In genomic region chr11:1502971-1503707, GRCh38 we compare ENCODE assay signal across 15 cellular contexts. TPM values are rescaled to one million over a fixed set of nuclear protein-coding genes. Genes with fewer than 3 reads are reported as not detected.
A peak's percentile ranks its signal among the peaks of the same experiment; 100 is the strongest.
DNase-seq lines count a peak whose midpoint lies in the region; ATAC-seq and TF ChIP-seq lines count a peak whose summit lies in the region.
"Had no signal": no experiment of that assay in that cellular context is flagged by ENCODE, and none has a peak within 500 bp of the region (broad histone marks: within the 10 kb centered on the region; RNA-seq: fewer than 3 reads in every experiment).

No MANE protein-coding gene starts in this region.

- ATAC-seq in heart left ventricle, result peak; percentile 72 to 84 (median 74)
- peak; percentile 15 for ATAC-seq in upper lobe of right lung
- no peak for ATAC-seq in activated T-cell treated with anti-CD3 and anti-CD28 coated beads, Interleukin-2, amount 50 U/mL, for 4 hours
- ATAC-seq: A549, foreskin keratinocyte had no signal

- CTCF ChIA-PET in MCF 10A (lab: Yijun Ruan, JAX), result interaction anchor here (1.8 kb wide), 1 partner anchor 12 kb away, joined by 9 read pairs; no protein-coding TSS in a partner anchor

- no peaks in the 10 kb centered on the region for H3K9me3 Mint-ChIP-seq in MCF 10A (ENCODE audit: unreplicated experiment)
- no peaks in the 10 kb centered on the region for H3K9me3 Mint-ChIP-seq in activated T-cell treated with anti-CD3 and anti-CD28 coated beads, Interleukin-2, amount 50 U/mL, for 4 hours

- peaks cover 18% of the 10 kb centered on the region for H3K36me3 Mint-ChIP-seq in MCF 10A (ENCODE audit: insufficient read depth, unreplicated experiment)
- peaks cover 16% of the 10 kb centered on the region for H3K36me3 Mint-ChIP-seq in activated T-cell treated with anti-CD3 and anti-CD28 coated beads, Interleukin-2, amount 50 U/mL, for 4 hours (ENCODE audit: insufficient read depth)

- no peaks in the 10 kb centered on the region for H3K9me3 ChIP-seq in breast epithelium
- no peaks in the 10 kb centered on the region for H3K9me3 ChIP-seq in heart left ventricle
- no peaks in the 10 kb centered on the region for H3K9me3 ChIP-seq in upper lobe of right lung
- H3K9me3 ChIP-seq: A549 had no signal

- no peak for TF ChIP-seq POLR2A in breast epithelium (IDR thresholded peaks at IDR 0.05)
- TF ChIP-seq POLR2A in heart left ventricle (IDR thresholded peaks at IDR 0.05), result no peak

- no TSS peak for BruUV-seq in MCF 10A (replicated peaks; lab: Mats Ljungman, UMichigan)

- 48 to 60% (median 56%) methylated on average over 11 to 20 of the region's 20 CpGs for WGBS in heart left ventricle, 4 donors

- H3K4me1 ChIP-seq in breast epithelium (peaks cover 15 to 26% of the 10 kb centered on the region in 2 donors), heart left ventricle (peaks cover 34 to 82% (median 63%) of the 10 kb centered on the region in 12 donors), upper lobe of right lung (peaks cover 35% of the 10 kb centered on the region)
- H3K4me1 ChIP-seq: A549, foreskin keratinocyte had no signal

- no peak for TF ChIP-seq CTCF in breast epithelium (IDR thresholded peaks at IDR 0.05)
- no peak for TF ChIP-seq CTCF in MCF 10A (IDR thresholded peaks at IDR 0.05; ENCODE audit: unreplicated experiment)
- TF ChIP-seq CTCF in heart left ventricle (IDR thresholded peaks at IDR 0.05), result no peak
- TF ChIP-seq CTCF in upper lobe of right lung (IDR thresholded peaks at IDR 0.05), result no peak

- no peaks in the 10 kb centered on the region for H3K27me3 Mint-ChIP-seq in MCF 10A (ENCODE audit: insufficient read depth, unreplicated experiment)
- H3K27me3 Mint-ChIP-seq in activated T-cell treated with anti-CD3 and anti-CD28 coated beads, Interleukin-2, amount 50 U/mL, for 4 hours (ENCODE audit: low read depth), result no peaks in the 10 kb centered on the region

- H3K27ac ChIP-seq in breast epithelium, result peak overlapping the region; percentile 40 to 67
- H3K27ac ChIP-seq in heart left ventricle, result peak overlapping the region in 10 of 12 donors; percentile 15 to 69 (median 49)
- no peak overlapping the region for H3K27ac ChIP-seq in upper lobe of right lung
- H3K27ac ChIP-seq: A549, foreskin keratinocyte had no signal

- H3K36me3 ChIP-seq in breast epithelium (no peaks in the 10 kb centered on the region), heart left ventricle (peaks cover 0 to 6% (median 0%) of the 10 kb centered on the region in 9 donors), upper lobe of right lung (no peaks in the 10 kb centered on the region)

- POLR2A ChIA-PET in MCF 10A (lab: Yijun Ruan, JAX), result no interaction called here

- intact Hi-C loops in breast epithelium (cut with DNase I; ENCODE audit: low total_unique reads) (no loop called here), MCF 10A (cut with micrococcal nuclease) (no loop called here), heart left ventricle (cut with DNase I) (loop anchor here in 1 of 10 donors (5.0 kb wide), 1 partner anchor 41 kb away; no protein-coding TSS in a partner anchor), upper lobe of right lung (cut with DNase I) (loop anchor here (10.0 kb wide), 1 partner anchor 298 kb away; no protein-coding TSS in a partner anchor)

- H3K4me1 Mint-ChIP-seq in MCF 10A (ENCODE audit: insufficient read depth, unreplicated experiment), result no peaks in the 10 kb centered on the region
- H3K4me1 Mint-ChIP-seq in activated T-cell treated with anti-CD3 and anti-CD28 coated beads, Interleukin-2, amount 50 U/mL, for 4 hours (ENCODE audit: low read depth), result peaks cover 41% of the 10 kb centered on the region

- no peaks in the 10 kb centered on the region for H3K27me3 ChIP-seq in breast epithelium
- no peaks in the 10 kb centered on the region for H3K27me3 ChIP-seq in heart left ventricle
- no peaks in the 10 kb centered on the region for H3K27me3 ChIP-seq in upper lobe of right lung
- H3K27me3 ChIP-seq: foreskin keratinocyte had no signal

- H3K4me3 ChIP-seq in breast epithelium (peak overlapping the region in 1 of 3 donors; percentile 8), heart left ventricle (no peak overlapping the region), upper lobe of right lung (no peak overlapping the region)
- H3K4me3 ChIP-seq: A549, lung had no signal

- H3K27ac Mint-ChIP-seq in MCF 10A (ENCODE audit: low read depth, unreplicated experiment), result no peak overlapping the region

- peak; percentile 49 to 86 for DNase-seq in breast epithelium (ENCODE audit: low spot score in 2 of 2)
- no peak for DNase-seq in MCF 10A (ENCODE audit: unreplicated experiment)
- peak; percentile 51 to 85 (median 75) for DNase-seq in heart left ventricle
- peak; percentile 56 for DNase-seq in occipital lobe (lab: John Stamatoyannopoulos, UW)
- DNase-seq in upper lobe of right lung, result no peak
- DNase-seq in NCI-H524 treated with DMSO at 0.1 percent for 48 hours (lab: John Stamatoyannopoulos, UW), result no peak
- DNase-seq in activated T-cell treated with anti-CD3 and anti-CD28 coated beads, Interleukin-2, amount 50 U/mL, for 4 hours, result no peak
- DNase-seq in iPS-NIHi11 (ENCODE audit: low spot score), result no peak
- DNase-seq: activated CD4-positive, alpha-beta T cell treated with anti-CD3 and anti-CD28 coated beads for 4 hours; cortex of kidney; foreskin keratinocyte; GOT3; NCI-H1436 had no signal

- H3K4me3 Mint-ChIP-seq in MCF 10A (ENCODE audit: unreplicated experiment), result no peak overlapping the region
- no peak overlapping the region for H3K4me3 Mint-ChIP-seq in activated T-cell treated with anti-CD3 and anti-CD28 coated beads, Interleukin-2, amount 50 U/mL, for 4 hours

RNA-seq across cellular contexts. Expression of gene MOB2, which starts 16.6 kb away (rescaled TPM):
- 10 to 100 TPM; 36.4 to 46.1 (median 37.9) TPM for total RNA-seq in breast epithelium
- 20.1 and 20.2 TPM in 2 replicates for total RNA-seq in MCF 10A (2022)
- 10 to 100 TPM; 35.5 to 53.7 (median 44.7) TPM for total RNA-seq in heart left ventricle
- 10 to 100 TPM; 27.4 to 61.1 TPM for polyA plus RNA-seq in heart left ventricle
- total RNA-seq in occipital lobe, result 13.7 TPM
- total RNA-seq in upper lobe of right lung, result 58.9 TPM
- total RNA-seq in activated T-cell treated with anti-CD3 and anti-CD28 coated beads, Interleukin-2, amount 50 U/mL, for 4 hours, result 10 to 100 TPM; 17.7 to 20.1 (median 18.2) TPM

Comparison
In these comparisons a context has a peak if more than half of its experiments do, and no peak if none do; other contexts are left out.
1. DNase-seq: peak in breast epithelium (2 of 2), heart left ventricle (5 of 5) and occipital lobe (single experiment); none in MCF 10A (single experiment), upper lobe of right lung (single experiment), NCI-H524 treated with DMSO at 0.1 percent for 48 hours (single experiment), activated T-cell treated with anti-CD3 and anti-CD28 coated beads, Interleukin-2, amount 50 U/mL, for 4 hours (single experiment) and iPS-NIHi11 (single experiment).
2. ATAC-seq: peak in heart left ventricle (4 of 4) and upper lobe of right lung (single experiment); none in activated T-cell treated with anti-CD3 and anti-CD28 coated beads, Interleukin-2, amount 50 U/mL, for 4 hours (0 of 2).